Comparison of ENCODE assay signal across 33 cellular contexts in genomic region chr7:32194537-32194936, GRCh38.
A peak's percentile ranks its signal among the peaks of the same experiment; 100 is the strongest.
DNase-seq lines count a peak whose midpoint lies in the region; ATAC-seq, FAIRE-seq and TF ChIP-seq lines count a peak whose summit lies in the region.
"Had no signal": no experiment of that assay in that cellular context is flagged by ENCODE, and none has a peak within 500 bp of the region (broad histone marks: within the 10 kb centered on the region; RNA-seq: fewer than 3 reads in every experiment).

No MANE protein-coding gene starts in this region.

- DNase-seq in K562 (ENCODE audit: extremely low read depth in 1 of 4, low spot score in 3 of 4) (no peak), H4 (ENCODE audit: low spot score) (no peak), T-cell (no peak)
- DNase-seq: 8988T; ACHN; AML-193; BE2C; C1 segment of cervical spinal cord; Caco-2; Calu3; CD4-positive, alpha-beta memory T cell; CD4-positive, alpha-beta T cell; CD4-positive, CD25-positive, alpha-beta regulatory T cell; CD8-positive, alpha-beta memory T cell; CD8-positive, alpha-beta T cell; COR-L47; DMS 273 treated with DMSO at 0.1 percent for 48 hours; DMS153; DMS53; DMS79; DMS79 treated with DMSO at 0.1 percent for 48 hours; DND-41; EL had no signal

- H3K4me2 ChIP-seq in K562 (ENCODE audit: insufficient read depth, low read length) = no peak overlapping the region
- H3K4me2 ChIP-seq: A549; BLaER1; BLaER1 treated with 17β-estradiol and CSF1 and Interleukin-3, amounts not matched to agents 10 nM and 100 nM had no signal

- no peaks in the 10 kb centered on the region for H3K4me1 Mint-ChIP-seq in T-cell
- H3K4me1 Mint-ChIP-seq: B cell; CD14-positive monocyte; CD4-positive, alpha-beta memory T cell; CD4-positive, CD25-positive, alpha-beta regulatory T cell; CD8-positive, alpha-beta memory T cell had no signal

- H4K20me1 ChIP-seq in K562 (replicated peaks; ENCODE audit: control insufficient read depth, insufficient read depth, low read length) = no peaks in the 10 kb centered on the region
- H4K20me1 ChIP-seq: BLaER1; BLaER1 treated with 17β-estradiol and CSF1 and Interleukin-3, amounts not matched to agents 10 nM and 100 nM had no signal

- H2AFZ ChIP-seq in K562 (ENCODE audit: low read depth, low read length) = no peak overlapping the region

- H3K27ac Mint-ChIP-seq in T-cell = no peak overlapping the region
- H3K27ac Mint-ChIP-seq: B cell; CD14-positive monocyte; CD4-positive, alpha-beta memory T cell; CD4-positive, alpha-beta T cell; CD4-positive, CD25-positive, alpha-beta regulatory T cell; CD8-positive, alpha-beta T cell had no signal

- CTCF ChIA-PET in HEK293 (lab: Yijun Ruan, JAX) = no interaction called here
- CTCF ChIA-PET in K562 (lab: Yijun Ruan, JAX; ENCODE audit: low intra/inter-chr PET ratio) = no interaction called here
- CTCF ChIA-PET in T-cell (lab: Charles Lee) = interaction anchor here in 1 of 2 donors (0.5 kb wide), 1 partner anchor 15 kb away, joined by 3 read pairs; no protein-coding TSS in a partner anchor

- BruUV-seq in K562 (replicated peaks; lab: Mats Ljungman, UMichigan) = no TSS peak

- H3K27ac ChIP-seq in HEK293 (ENCODE audit: extremely low read depth, low read depth, low read length) = no peak overlapping the region
- no peak overlapping the region for H3K27ac ChIP-seq in K562 (ENCODE audit: extremely low read depth, low read depth, low read length)
- H3K27ac ChIP-seq: 22Rv1; A549; BLaER1; BLaER1 treated with 17β-estradiol and CSF1 and Interleukin-3, amounts not matched to agents 10 nM and 100 nM; C4-2B had no signal

- POLR2A ChIA-PET in HEK293 (lab: Yijun Ruan, JAX) = no interaction called here
- POLR2A ChIA-PET in K562 (lab: Yijun Ruan, JAX) = no interaction called here
- POLR2A ChIA-PET in T-cell (lab: Charles Lee) = no interaction called here

- H3K27me3 Mint-ChIP-seq in T-cell = no peaks in the 10 kb centered on the region
- H3K27me3 Mint-ChIP-seq: B cell; CD4-positive, alpha-beta memory T cell; CD4-positive, alpha-beta T cell; CD8-positive, alpha-beta memory T cell had no signal

- intact Hi-C loops in K562 (cut with micrococcal nuclease) = no loop called here

- H3K36me3 ChIP-seq in HEK293 (ENCODE audit: control insufficient read depth in 2 of 2, insufficient read depth in 1 of 2, low read length in 2 of 2) (no peaks in the 10 kb centered on the region), K562 (ENCODE audit: control insufficient read depth, insufficient read depth, low read length) (no peaks in the 10 kb centered on the region)
- H3K36me3 ChIP-seq: BE2C; BLaER1; BLaER1 treated with 17β-estradiol and CSF1 and Interleukin-3, amounts not matched to agents 10 nM and 100 nM had no signal

- TF ChIP-seq CTCF in HEK293 (tag by site-specific recombination; IDR thresholded peaks at IDR 0.05) (no peak), K562 (IDR thresholded peaks at IDR 0.05 in 2 of 3, conservative IDR thresholded peaks at IDR 0.05 in 1 of 3; ENCODE audit: insufficient read depth in 2 of 3, low read depth in 1 of 3, low read length in 3 of 3) (no peak)

- no peak for TF ChIP-seq RAD21 in K562 (CRISPR knock-in tag; conservative IDR thresholded peaks at IDR 0.05 in 1 of 2, IDR thresholded peaks at IDR 0.05 in 1 of 2)

- no peaks in the 10 kb centered on the region for H3K79me2 ChIP-seq in K562 (ENCODE audit: control insufficient read depth, insufficient read depth, low read length)

- no peaks in the 10 kb centered on the region for H3K27me3 ChIP-seq in K562 (ENCODE audit: control insufficient read depth in 2 of 2, insufficient read depth in 2 of 2, low read length in 2 of 2)
- H3K27me3 ChIP-seq: BE2C; BLaER1; BLaER1 treated with 17β-estradiol and CSF1 and Interleukin-3, amounts not matched to agents 10 nM and 100 nM had no signal

- H3K9me1 ChIP-seq in K562 (ENCODE audit: control insufficient read depth, insufficient read depth, low read length) = no peaks in the 10 kb centered on the region

- no peak for TF ChIP-seq EP300 in K562 (IDR thresholded peaks at IDR 0.05; ENCODE audit: low read length)

- no peak overlapping the region for H3K4me3 Mint-ChIP-seq in T-cell
- H3K4me3 Mint-ChIP-seq: B cell; CD14-positive monocyte; CD4-positive, alpha-beta memory T cell; CD4-positive, alpha-beta T cell; CD4-positive, CD25-positive, alpha-beta regulatory T cell; CD8-positive, alpha-beta memory T cell; CD8-positive, alpha-beta T cell had no signal

- H3K36me3 Mint-ChIP-seq in T-cell = no peaks in the 10 kb centered on the region
- H3K36me3 Mint-ChIP-seq: CD14-positive monocyte; CD4-positive, alpha-beta memory T cell; CD4-positive, CD25-positive, alpha-beta regulatory T cell; CD8-positive, alpha-beta memory T cell; CD8-positive, alpha-beta T cell had no signal

- H3K9me3 Mint-ChIP-seq in T-cell = peaks cover 6 to 26% (median 13%) of the 10 kb centered on the region in 3 donors

- H3K9me3 ChIP-seq in HEK293 (ENCODE audit: control insufficient read depth, insufficient read depth, low read depth, low read length) = no peaks in the 10 kb centered on the region
- H3K9me3 ChIP-seq in K562 (replicated peaks; ENCODE audit: control insufficient read depth, insufficient read depth, low read depth, low read length) = no peaks in the 10 kb centered on the region
- H3K9me3 ChIP-seq: BE2C had no signal

- FAIRE-seq in K562 (lab: Jason Lieb, UNC) = no peak
- FAIRE-seq: A204.1, D721Med had no signal

- H3K4me3 ChIP-seq in HEK293 (ENCODE audit: low read depth, low read length) (no peak overlapping the region), K562 (no peak overlapping the region)
- H3K4me3 ChIP-seq: A549; BLaER1; BLaER1 treated with 17β-estradiol and CSF1 and Interleukin-3, amounts not matched to agents 10 nM and 100 nM had no signal

- TF ChIP-seq POLR2A in K562 (conservative IDR thresholded peaks at IDR 0.05) = no peak

- no peak for ATAC-seq in K562
- no peak for ATAC-seq in T-cell (replicated peaks in 1 of 4)
- ATAC-seq: A549; CD8-positive, alpha-beta T cell had no signal

- in situ Hi-C loops in K562 (cut with MboI) = no loop called here

- no peak overlapping the region for H3K9ac ChIP-seq in K562 (ENCODE audit: insufficient read depth in 1 of 2, low read depth in 2 of 2, low read length in 2 of 2)
- H3K9ac ChIP-seq: BLaER1; BLaER1 treated with 17β-estradiol and CSF1 and Interleukin-3, amounts not matched to agents 10 nM and 100 nM had no signal

- H3K4me1 ChIP-seq in HEK293 (ENCODE audit: control insufficient read depth, insufficient read depth, low read length) (no peaks in the 10 kb centered on the region), K562 (replicated peaks in 1 of 2; ENCODE audit: control insufficient read depth in 2 of 2, insufficient read depth in 2 of 2, low read length in 2 of 2) (no peaks in the 10 kb centered on the region)
- H3K4me1 ChIP-seq: A549; BE2C; BLaER1; BLaER1 treated with 17β-estradiol and CSF1 and Interleukin-3, amounts not matched to agents 10 nM and 100 nM; Caco-2 had no signal

TF ChIP-seq in HEK293, 187 proteins besides CTCF, POLR2A, EP300 and RAD21:
- peak; percentile 80 for TF ChIP-seq SETDB1 (IDR thresholded peaks at IDR 0.05; ENCODE audit: insufficient read length, low read length)
- TF ChIP-seq ELK4 (IDR thresholded peaks at IDR 0.05; ENCODE audit: borderline replicate concordance, low read depth, low read length) = no peak

TF ChIP-seq in K562, 482 proteins besides CTCF, POLR2A, EP300 and RAD21:
- TF ChIP-seq SOX6 (IDR thresholded peaks at IDR 0.05) = no peak
- peak; percentile 21 for TF ChIP-seq RBM25 (IDR thresholded peaks at IDR 0.05; ENCODE audit: low read depth, low read length, severe bottlenecking)
- peak; percentile 91 for TF ChIP-seq ZNF507 (tag; conservative IDR thresholded peaks at IDR 0.05)
- TF ChIP-seq ZNF354B (CRISPR knock-in tag; IDR thresholded peaks at IDR 0.05) = peak; percentile 37; the same call in 1 of the 2 replicates

Comparison
In these comparisons a context has a peak if more than half of its experiments do, and no peak if none do; other contexts are left out.
1. Of the 44 proteins assayed by ChIP-seq in both K562 and HEK293: peak only in K562: none; only in HEK293: SETDB1; in both: none; in neither: 43.